In genomic region chr11:105035262-105035620, GRCh38 we compare ENCODE assay signal across 8 cellular contexts. TPM values are rescaled to one million over a fixed set of nuclear protein-coding genes. Genes with fewer than 3 reads are reported as not detected.
DNase-seq lines count a peak whose midpoint lies in the region; ATAC-seq, FAIRE-seq and TF ChIP-seq lines count a peak whose summit lies in the region.

No MANE protein-coding gene starts in this region.

- H3F3A ChIP-seq in GM23338 (replicated peaks; ENCODE audit: low read depth): no peaks in the 10 kb centered on the region

- H3K4me2 ChIP-seq in GM23338: no peak overlapping the region

- TF ChIP-seq POLR2A in GM12891 (IDR thresholded peaks at IDR 0.05; ENCODE audit: low read depth, low read length): no peak

- H3K4me3 ChIP-seq in GM23338 (no peak overlapping the region), muscle layer of duodenum (ENCODE audit: low read depth in 1 of 2, low read length in 2 of 2) (peak overlapping the region; percentile 61 to 72)

- H3K4me1 ChIP-seq in GM23338 (ENCODE audit: insufficient read depth) (no peaks in the 10 kb centered on the region), muscle layer of duodenum (ENCODE audit: control insufficient read depth in 1 of 2, insufficient read depth in 2 of 2, low read length in 2 of 2) (peaks cover 0 to 2% of the 10 kb centered on the region in 2 donors)

- no peaks in the 10 kb centered on the region for H3K9me3 ChIP-seq in muscle layer of duodenum (ENCODE audit: control insufficient read depth in 1 of 2, low read length in 2 of 2)

- intact Hi-C loops in activated T-helper 1 cell treated with anti-CD3 and anti-CD28 coated beads, Interleukin-12 subunit alpha, Interleukin-12 subunit beta, Interleukin-2, Interleukin-4 antibody, amounts not matched to agents 30 ng/mL and 10 ng/mL and 1 ng/mL, durations not matched to agents 14 hours and 24 hours and 36 hours (cut with micrococcal nuclease): loop anchor here (1.0 kb wide), 1 partner anchor 10 kb away; the partner anchor contains the start of gene CARD16

- H2AFZ ChIP-seq in GM23338: peak overlapping the region; percentile 47; the same call in 1 of the 2 replicates

- H3K27me3 Mint-ChIP-seq in GM23338 (ENCODE audit: insufficient read depth, low read depth, poor library complexity) (peaks cover 3% of the 10 kb centered on the region), progenitor cell of endocrine pancreas (no peaks in the 10 kb centered on the region)
- no peaks in the 10 kb centered on the region for H3K27me3 Mint-ChIP-seq in activated T-helper 1 cell treated with anti-CD3 and anti-CD28 coated beads, Interleukin-12 subunit alpha, Interleukin-12 subunit beta, Interleukin-2, Interleukin-4 antibody, amounts not matched to agents 30 ng/mL and 10 ng/mL and 1 ng/mL, durations not matched to agents 14 hours and 24 hours and 36 hours (ENCODE audit: insufficient read depth)

- H3K4me3 Mint-ChIP-seq in GM23338: no peak overlapping the region
- peak overlapping the region; percentile 93 for H3K4me3 Mint-ChIP-seq in activated T-helper 1 cell treated with anti-CD3 and anti-CD28 coated beads, Interleukin-12 subunit alpha, Interleukin-12 subunit beta, Interleukin-2, Interleukin-4 antibody, amounts not matched to agents 30 ng/mL and 10 ng/mL and 1 ng/mL, durations not matched to agents 14 hours and 24 hours and 36 hours
- no peak overlapping the region for H3K4me3 Mint-ChIP-seq in progenitor cell of endocrine pancreas (ENCODE audit: low read depth)

- ATAC-seq in GM18502 (IDR thresholded peaks at IDR 0.05; ENCODE audit: poor library complexity, unreplicated experiment): peak; percentile 28
- ATAC-seq in GM23338: no peak

- H3K36me3 Mint-ChIP-seq in GM23338 (ENCODE audit: low read depth) (peaks cover 9% of the 10 kb centered on the region; the same call in 2 of the 3 replicates), progenitor cell of endocrine pancreas (ENCODE audit: insufficient read depth) (no peaks in the 10 kb centered on the region)
- peaks cover 47% of the 10 kb centered on the region for H3K36me3 Mint-ChIP-seq in activated T-helper 1 cell treated with anti-CD3 and anti-CD28 coated beads, Interleukin-12 subunit alpha, Interleukin-12 subunit beta, Interleukin-2, Interleukin-4 antibody, amounts not matched to agents 30 ng/mL and 10 ng/mL and 1 ng/mL, durations not matched to agents 14 hours and 24 hours and 36 hours (ENCODE audit: low read depth)

- H3K36me3 ChIP-seq in GM23338 (ENCODE audit: insufficient read depth): no peaks in the 10 kb centered on the region
- H3K36me3 ChIP-seq in muscle layer of duodenum (ENCODE audit: control insufficient read depth in 1 of 2, insufficient read depth in 2 of 2, low read length in 2 of 2): peaks cover 8 to 10% of the 10 kb centered on the region in 2 donors

- H3K27ac Mint-ChIP-seq in GM23338 (no peak overlapping the region), progenitor cell of endocrine pancreas (no peak overlapping the region)
- peak overlapping the region; percentile 94 for H3K27ac Mint-ChIP-seq in activated T-helper 1 cell treated with anti-CD3 and anti-CD28 coated beads, Interleukin-12 subunit alpha, Interleukin-12 subunit beta, Interleukin-2, Interleukin-4 antibody, amounts not matched to agents 30 ng/mL and 10 ng/mL and 1 ng/mL, durations not matched to agents 14 hours and 24 hours and 36 hours

- DNase-seq in GM23338 (ENCODE audit: low spot score) (no peak), GM12891 (ENCODE audit: insufficient read length, low spot score) (no peak), progenitor cell of endocrine pancreas (ENCODE audit: low spot score, unreplicated experiment) (no peak), glomerular visceral epithelial cell (ENCODE audit: extremely low spot score) (no peak)
- no peak for DNase-seq in activated T-helper 1 cell treated with anti-CD3 and anti-CD28 coated beads, Interleukin-12 subunit alpha, Interleukin-12 subunit beta, Interleukin-2, Interleukin-4 antibody, amounts not matched to agents 30 ng/mL and 10 ng/mL and 1 ng/mL, durations not matched to agents 14 hours and 24 hours and 36 hours (ENCODE audit: low spot score)
- DNase-seq in stimulated activated CD4-positive, alpha-beta T cell treated with anti-CD3 and anti-CD28 coated beads, Interleukin-2, amount 100 ng/mL, for 24 hours: no peak

- H3K4me1 Mint-ChIP-seq in GM23338 (no peaks in the 10 kb centered on the region; the same call in 2 of the 3 replicates), progenitor cell of endocrine pancreas (ENCODE audit: low read depth) (no peaks in the 10 kb centered on the region)
- H3K4me1 Mint-ChIP-seq in activated T-helper 1 cell treated with anti-CD3 and anti-CD28 coated beads, Interleukin-12 subunit alpha, Interleukin-12 subunit beta, Interleukin-2, Interleukin-4 antibody, amounts not matched to agents 30 ng/mL and 10 ng/mL and 1 ng/mL, durations not matched to agents 14 hours and 24 hours and 36 hours (ENCODE audit: low read depth): peaks cover 32% of the 10 kb centered on the region

- no peaks in the 10 kb centered on the region; the same call in 2 of the 3 replicates for H3K9me3 Mint-ChIP-seq in GM23338
- H3K9me3 Mint-ChIP-seq in activated T-helper 1 cell treated with anti-CD3 and anti-CD28 coated beads, Interleukin-12 subunit alpha, Interleukin-12 subunit beta, Interleukin-2, Interleukin-4 antibody, amounts not matched to agents 30 ng/mL and 10 ng/mL and 1 ng/mL, durations not matched to agents 14 hours and 24 hours and 36 hours: peaks cover 4% of the 10 kb centered on the region
- H3K9me3 Mint-ChIP-seq in progenitor cell of endocrine pancreas (ENCODE audit: low read depth): no peaks in the 10 kb centered on the region

- TF ChIP-seq CTCF in GM23338 (conservative IDR thresholded peaks at IDR 0.05; ENCODE audit: low read depth in 2 of 2) (no peak), progenitor cell of endocrine pancreas (IDR thresholded peaks at IDR 0.05; ENCODE audit: unreplicated experiment) (no peak)

- H3K27ac ChIP-seq in GM23338 (ENCODE audit: low read depth) (no peak overlapping the region), muscle layer of duodenum (ENCODE audit: low read length) (peak overlapping the region; percentile 91)

- H3K79me2 ChIP-seq in GM23338 (replicated peaks; ENCODE audit: insufficient read depth): no peaks in the 10 kb centered on the region

- FAIRE-seq in GM12891 (lab: Jason Lieb, UNC): no peak

- H4K20me1 ChIP-seq in GM23338 (replicated peaks; ENCODE audit: insufficient read depth): no peaks in the 10 kb centered on the region

- H3K27me3 ChIP-seq in GM23338 (ENCODE audit: insufficient read depth) (no peaks in the 10 kb centered on the region), muscle layer of duodenum (ENCODE audit: low read depth, low read length) (no peaks in the 10 kb centered on the region)

- H3K9me2 ChIP-seq in GM23338 (ENCODE audit: insufficient read depth): peaks cover 20% of the 10 kb centered on the region

TF ChIP-seq in GM23338, 12 proteins besides CTCF, POLR2A, EP300 and RAD21 (continues in another document):
- no peak for TF ChIP-seq CREB1 (CRISPR knock-in tag; IDR thresholded peaks at IDR 0.05; ENCODE audit: low read depth)
- no peak for TF ChIP-seq ZNF114 (CRISPR knock-in tag; IDR thresholded peaks at IDR 0.05)
- no peak for TF ChIP-seq JUNB (IDR thresholded peaks at IDR 0.05; ENCODE audit: unreplicated experiment)

TF ChIP-seq in GM12891, 5 proteins besides CTCF, POLR2A, EP300 and RAD21:
- TF ChIP-seq PAX5 (IDR thresholded peaks at IDR 0.05; ENCODE audit: insufficient read depth, low read length, severe bottlenecking) (no peak), POLR2AphosphoS5 (IDR thresholded peaks at IDR 0.05; ENCODE audit: low read depth, low read length) (no peak), TAF1 (IDR thresholded peaks at IDR 0.05; ENCODE audit: low read depth, low read length) (no peak), POU2F2 (IDR thresholded peaks at IDR 0.05; ENCODE audit: low read depth, low read length) (no peak), SPI1 (IDR thresholded peaks at IDR 0.05; ENCODE audit: low read depth, low read length) (no peak)

RNA-seq across cellular contexts. Expression of gene CASP1, which starts 0.3 kb away (rescaled TPM):
- total RNA-seq in GM23338 (2014; rRNA removed; shearing (Covaris generic)): 0.10 TPM in 1 of 2 replicates, not detected in the other
- not detected in 2 replicates for polyA plus RNA-seq in GM23338 (2016; fragmentation: Nextera tagmentation; extraction: Ambion mirVana)
- 21.1 and 21.4 TPM in 2 replicates for total RNA-seq in activated T-helper 1 cell treated with anti-CD3 and anti-CD28 coated beads, Interleukin-12 subunit alpha, Interleukin-12 subunit beta, Interleukin-2, Interleukin-4 antibody, amounts not matched to agents 30 ng/mL and 10 ng/mL and 1 ng/mL, durations not matched to agents 14 hours and 24 hours and 36 hours
- 59.5 TPM for polyA plus RNA-seq in GM12891 (2012; ENCODE audit: low read depth, missing spikeins)
- total RNA-seq in progenitor cell of endocrine pancreas: not detected in 2 replicates

RNA-seq across cellular contexts. Expression of gene CARD16, which starts 9.9 kb away (rescaled TPM):
- not detected in 2 replicates for total RNA-seq in GM23338 (2014; rRNA removed; shearing (Covaris generic))
- polyA plus RNA-seq in GM23338 (2016; fragmentation: Nextera tagmentation; extraction: Ambion mirVana): 0.50 TPM in 1 of 2 replicates, not detected in the other
- 9.5 and 10.5 TPM in 2 replicates for total RNA-seq in activated T-helper 1 cell treated with anti-CD3 and anti-CD28 coated beads, Interleukin-12 subunit alpha, Interleukin-12 subunit beta, Interleukin-2, Interleukin-4 antibody, amounts not matched to agents 30 ng/mL and 10 ng/mL and 1 ng/mL, durations not matched to agents 14 hours and 24 hours and 36 hours
- 33.7 TPM for polyA plus RNA-seq in GM12891 (2012; ENCODE audit: low read depth, missing spikeins)
- not detected in 2 replicates for total RNA-seq in progenitor cell of endocrine pancreas

RNA-seq across cellular contexts. Expression of gene CASP5, which starts 12.3 kb away (rescaled TPM):
- total RNA-seq in GM23338 (2014; rRNA removed; shearing (Covaris generic)): not detected in 2 replicates
- 0.17 TPM in 1 of 2 replicates, not detected in the other for polyA plus RNA-seq in GM23338 (2016; fragmentation: Nextera tagmentation; extraction: Ambion mirVana)
- total RNA-seq in activated T-helper 1 cell treated with anti-CD3 and anti-CD28 coated beads, Interleukin-12 subunit alpha, Interleukin-12 subunit beta, Interleukin-2, Interleukin-4 antibody, amounts not matched to agents 30 ng/mL and 10 ng/mL and 1 ng/mL, durations not matched to agents 14 hours and 24 hours and 36 hours: not detected in 2 replicates
- not detected for polyA plus RNA-seq in GM12891 (2012; ENCODE audit: low read depth, missing spikeins)
- total RNA-seq in progenitor cell of endocrine pancreas: not detected in 2 replicates

Comparison
In these comparisons a context has a peak if more than half of its experiments do, and no peak if none do; other contexts are left out.
1. RNA of gene CASP1, which starts 0.3 kb away (total RNA-seq): 21.1 to 21.4 TPM in activated T-helper 1 cell treated with anti-CD3 and anti-CD28 coated beads, Interleukin-12 subunit alpha, Interleukin-12 subunit beta, Interleukin-2, Interleukin-4 antibody, amounts not matched to agents 30 ng/mL and 10 ng/mL and 1 ng/mL, durations not matched to agents 14 hours and 24 hours and 36 hours; 0.10 TPM in GM23338 and not detected in progenitor cell of endocrine pancreas; every median in the first group is over 10 times any median in the second.
2. RNA of gene CARD16, which starts 9.9 kb away (total RNA-seq): 9.5 to 10.5 TPM in activated T-helper 1 cell treated with anti-CD3 and anti-CD28 coated beads, Interleukin-12 subunit alpha, Interleukin-12 subunit beta, Interleukin-2, Interleukin-4 antibody, amounts not matched to agents 30 ng/mL and 10 ng/mL and 1 ng/mL, durations not matched to agents 14 hours and 24 hours and 36 hours; not detected in GM23338 and not detected in progenitor cell of endocrine pancreas; every median in the first group is over 10 times any median in the second.